10 cellular contexts compared by ENCODE assay signal in the genomic region with DNA sequence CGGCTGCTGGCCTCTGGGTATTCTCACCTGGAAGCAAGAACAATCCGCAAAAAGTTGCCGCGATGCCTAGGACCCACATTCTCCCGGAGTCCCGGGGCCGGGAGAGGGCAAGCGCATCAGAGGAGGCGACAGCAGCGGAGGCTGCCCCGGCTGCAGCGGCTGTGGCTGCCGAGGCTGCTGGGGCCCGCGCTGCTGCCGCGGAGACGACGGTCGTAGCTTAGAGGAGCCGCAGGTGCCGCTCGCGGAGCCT. TPM values are rescaled to one million over a fixed set of nuclear protein-coding genes. Genes with fewer than 3 reads are reported as not detected.
A peak's percentile ranks its signal among the peaks of the same experiment; 100 is the strongest.
DNase-seq lines count a peak whose midpoint lies in the region; ATAC-seq, FAIRE-seq and TF ChIP-seq lines count a peak whose summit lies in the region.
"Had no signal": no experiment of that assay in that cellular context is flagged by ENCODE, and none has a peak within 500 bp of the region (broad histone marks: within the 10 kb centered on the region; RNA-seq: fewer than 3 reads in every experiment).

No MANE protein-coding gene starts in this region.

- peaks cover 8% of the 10 kb centered on the region for H3K4me1 ChIP-seq in hepatocyte (ENCODE audit: insufficient read depth)

- H4K20me1 ChIP-seq in hepatocyte (ENCODE audit: insufficient read depth, poor library complexity, severe bottlenecking), result no peaks in the 10 kb centered on the region

- H3K27me3 ChIP-seq in WERI-Rb-1 (ENCODE audit: insufficient read depth, low read depth, severe bottlenecking) (peaks cover 21% of the 10 kb centered on the region), hepatocyte (peaks cover 48% of the 10 kb centered on the region)

- ATAC-seq in HG02970 (IDR thresholded peaks at IDR 0.05; ENCODE audit: low FRiP score, unreplicated experiment), result no peak

- H2AFZ ChIP-seq in hepatocyte, result peak overlapping the region; percentile 69

- peak overlapping the region; percentile 97 for H3K4me2 ChIP-seq in hepatocyte

- TF ChIP-seq CTCF in HFF-Myc (IDR thresholded peaks at IDR 0.05; ENCODE audit: low read depth, low read length, missing control alignments), result no peak
- TF ChIP-seq CTCF in WERI-Rb-1 (IDR thresholded peaks at IDR 0.05; ENCODE audit: low read depth, low read length), result no peak
- no peak for TF ChIP-seq CTCF in hepatocyte (IDR thresholded peaks at IDR 0.05; ENCODE audit: poor library complexity)

- under 1% methylated on average over 22 of the region's 24 CpGs for WGBS in hepatocyte (ENCODE audit: low lambda C conversion rate, missing lambda C conversion rate)

- H3K27ac ChIP-seq in WERI-Rb-1 (no peak overlapping the region), hepatocyte (no peak overlapping the region)
- H3K27ac ChIP-seq: neutrophil had no signal

- H3K9me3 ChIP-seq in WERI-Rb-1 (ENCODE audit: severe bottlenecking) (no peaks in the 10 kb centered on the region), hepatocyte (ENCODE audit: low read depth) (no peaks in the 10 kb centered on the region)
- H3K9me3 ChIP-seq: neutrophil had no signal

- no peaks in the 10 kb centered on the region for H3K79me2 ChIP-seq in hepatocyte

- DNase-seq in HFF-Myc (ENCODE audit: extremely low read depth, low read depth) (no peak), WERI-Rb-1 (no peak), hepatocyte (ENCODE audit: low spot score) (no peak), skeletal muscle cell (ENCODE audit: low read depth) (no peak), medulla oblongata (ENCODE audit: extremely low spot score) (no peak), H4 (ENCODE audit: low spot score) (no peak), RCC 7860 (ENCODE audit: low spot score) (no peak)
- DNase-seq: activated T-cell treated with anti-CD3 and anti-CD28 coated beads, Interleukin-2, amount 50 U/mL, for 1 hour had no signal

- no peak for FAIRE-seq in RCC 7860 (lab: Jason Lieb, UNC)

- H3K4me3 ChIP-seq in HFF-Myc (replicated peaks; ENCODE audit: low read depth, low read length) (peak overlapping the region; percentile 14; the same call in 1 of the 2 replicates), WERI-Rb-1 (ENCODE audit: low read depth, low read length) (peak overlapping the region; percentile 48), hepatocyte (peak overlapping the region; percentile 58), skeletal muscle cell (ENCODE audit: low read depth, low read length) (peak overlapping the region; percentile 53)

- H3K36me3 ChIP-seq in WERI-Rb-1 (no peaks in the 10 kb centered on the region), hepatocyte (replicated peaks; ENCODE audit: insufficient read depth, low read depth) (no peaks in the 10 kb centered on the region)
- H3K36me3 ChIP-seq: neutrophil had no signal

- H3K9me2 ChIP-seq in hepatocyte (replicated peaks; ENCODE audit: insufficient read depth), result no peaks in the 10 kb centered on the region

RNA-seq across cellular contexts. Expression of gene LYPD1, which starts 0.2 kb away (rescaled TPM):
- total RNA-seq in hepatocyte, result 23.1 and 25.1 TPM in 2 replicates
- 17.4 and 20.2 TPM in 2 replicates for polyA plus RNA-seq in hepatocyte
- total RNA-seq in H4 (2014; rRNA removed; shearing (Covaris generic)), result 22.0 and 37.9 TPM in 2 replicates
